Comparison of ENCODE assay signal across 11 cellular contexts in the genomic region with DNA sequence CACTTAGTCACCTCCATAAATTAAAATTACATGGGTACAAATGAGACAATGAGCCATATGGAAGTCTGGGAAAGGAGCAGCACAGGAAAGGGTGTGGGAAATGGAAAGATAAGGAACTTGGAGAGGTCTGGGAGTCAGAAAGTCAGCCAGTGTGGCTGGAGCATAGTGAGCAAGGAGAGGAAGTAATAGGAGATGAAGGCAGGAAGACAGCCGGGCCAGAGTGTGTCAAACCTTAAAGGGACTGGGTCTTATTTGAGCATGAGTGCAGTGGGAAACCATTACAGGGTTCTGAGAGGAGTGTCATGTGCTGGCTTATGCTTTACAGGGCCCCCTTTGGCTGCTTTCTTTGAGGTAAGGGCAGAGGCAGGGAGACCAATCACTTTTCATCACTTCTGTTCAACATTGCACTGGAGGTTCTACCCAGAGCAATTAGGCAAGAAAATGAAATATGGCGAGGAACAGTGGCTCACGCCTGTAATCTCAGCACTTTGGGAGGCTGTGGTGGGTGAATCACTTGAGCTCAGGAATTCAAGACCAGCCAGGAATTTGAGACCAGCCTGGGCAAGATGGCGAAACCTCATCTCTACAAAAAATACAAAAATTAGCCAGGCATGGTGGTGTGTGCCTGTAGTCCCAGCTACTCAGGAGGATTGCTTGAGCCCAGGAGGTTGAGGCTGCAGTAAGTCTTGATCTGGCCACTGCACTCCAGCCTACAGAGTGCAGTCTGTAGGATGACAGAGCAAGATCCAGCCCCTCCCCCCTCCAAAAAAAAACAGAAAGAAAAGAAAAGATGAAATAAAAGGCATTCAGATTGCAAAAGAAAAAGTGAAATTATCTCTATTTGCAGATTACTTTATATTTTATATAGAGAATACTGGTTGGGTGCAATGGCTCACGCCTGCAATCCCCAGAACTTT. TPM values are rescaled to one million over a fixed set of nuclear protein-coding genes. Genes with fewer than 3 reads are reported as not detected.
DNase-seq lines count a peak whose midpoint lies in the region; ATAC-seq, FAIRE-seq and TF ChIP-seq lines count a peak whose summit lies in the region.
"Had no signal": no experiment of that assay in that cellular context is flagged by ENCODE, and none has a peak within 500 bp of the region (broad histone marks: within the 10 kb centered on the region; RNA-seq: fewer than 3 reads in every experiment).

No MANE protein-coding gene starts in this region.

- CTCF ChIA-PET in RWPE1 (lab: Yijun Ruan, JAX): interaction anchor here (0.6 kb wide), 1 partner anchor 9 kb away, joined by 3 read pairs; no protein-coding TSS in a partner anchor

- no peak for ATAC-seq in HG03196 (IDR thresholded peaks at IDR 0.05; ENCODE audit: unreplicated experiment)
- ATAC-seq: stimulated activated naive CD8-positive, alpha-beta T cell treated with anti-CD3 and anti-CD28 coated beads, Interleukin-15, Interleukin-2, amounts not matched to agents 100 U/mL and 50 U/mL, for 24 hours had no signal

- no peaks in the 10 kb centered on the region for H3K79me2 ChIP-seq in trophoblast cell (ENCODE audit: control insufficient read depth, insufficient read depth, low read length, poor library complexity)

- H3K9ac ChIP-seq in trophoblast cell (ENCODE audit: low read length): no peak overlapping the region

- H2AK5ac ChIP-seq in trophoblast cell (ENCODE audit: low read length): no peak overlapping the region

- H2BK120ac ChIP-seq in trophoblast cell (ENCODE audit: insufficient read depth, low read length, poor library complexity): no peak overlapping the region

- H4K12ac ChIP-seq in trophoblast cell (ENCODE audit: low read depth, low read length): no peak overlapping the region

- H3K27me3 ChIP-seq in trophoblast cell (ENCODE audit: insufficient read depth, low read length): no peaks in the 10 kb centered on the region
- H3K27me3 ChIP-seq: adrenal gland had no signal

- no peak for DNase-seq in GM12891 (ENCODE audit: insufficient read length, low spot score)
- no peak for DNase-seq in RWPE1 (ENCODE audit: low spot score)
- peak; percentile 91 for DNase-seq in fibroblast of mammary gland (ENCODE audit: low read depth)
- peak; percentile 81 to 83 for DNase-seq in trophoblast cell
- no peak for DNase-seq in stimulated activated CD4-positive, alpha-beta T cell treated with anti-CD3 and anti-CD28 coated beads, Interleukin-2, amount 100 ng/mL, for 24 hours
- DNase-seq in NCI-H446 treated with DMSO at 0.1 percent for 48 hours (lab: John Stamatoyannopoulos, UW): no peak
- no peak for DNase-seq in NCI-H2107 (lab: John Stamatoyannopoulos, UW)
- DNase-seq: adrenal gland; NK-92 treated with Interleukin-12 subunit alpha and Interleukin-12 subunit beta, amount 100 ng/mL, for 24 hours; stimulated activated naive CD8-positive, alpha-beta T cell treated with anti-CD3 and anti-CD28 coated beads, Interleukin-15, Interleukin-2, amounts not matched to agents 100 U/mL and 50 U/mL, for 24 hours had no signal

- TF ChIP-seq CTCF in RWPE1 (conservative IDR thresholded peaks at IDR 0.05; ENCODE audit: low read depth) (no peak), fibroblast of mammary gland (conservative IDR thresholded peaks at IDR 0.05; ENCODE audit: control insufficient read depth, insufficient read depth, low read depth, low read length) (no peak)

- POLR2A ChIA-PET in RWPE1 (lab: Yijun Ruan, JAX; ENCODE audit: low non-redundant PET): no interaction called here

- TF ChIP-seq POLR2A in GM12891 (IDR thresholded peaks at IDR 0.05; ENCODE audit: low read depth, low read length): no peak

- no peak overlapping the region for H3K18ac ChIP-seq in trophoblast cell (ENCODE audit: low read length)

- H4K91ac ChIP-seq in trophoblast cell (ENCODE audit: low read depth, low read length): no peak overlapping the region

- no peak overlapping the region for H2AFZ ChIP-seq in trophoblast cell (ENCODE audit: insufficient read depth, low read length, poor library complexity)

- no peak overlapping the region for H2BK12ac ChIP-seq in trophoblast cell (ENCODE audit: low read length)

- H3K79me1 ChIP-seq in trophoblast cell (ENCODE audit: low read length): no peaks in the 10 kb centered on the region

- no peak overlapping the region for H3K23ac ChIP-seq in trophoblast cell (ENCODE audit: low read length)

- no peak overlapping the region for H3K4me3 ChIP-seq in fibroblast of mammary gland (ENCODE audit: control insufficient read depth, low read depth, low read length)
- H3K4me3 ChIP-seq in trophoblast cell (ENCODE audit: low read depth, low read length): no peak overlapping the region
- H3K4me3 ChIP-seq: adrenal gland had no signal

- H2BK5ac ChIP-seq in trophoblast cell (ENCODE audit: low read depth, low read length, poor library complexity): no peak overlapping the region

- FAIRE-seq in GM12891 (lab: Jason Lieb, UNC): peak; percentile 48

- peaks cover 8 to 9% of the 10 kb centered on the region in 2 experiments for H3K4me1 ChIP-seq in trophoblast cell (ENCODE audit: control insufficient read depth in 1 of 2, insufficient read depth in 2 of 2, low read length in 2 of 2)
- H3K4me1 ChIP-seq: adrenal gland had no signal

- no peaks in the 10 kb centered on the region for H3K36me3 ChIP-seq in trophoblast cell (ENCODE audit: control insufficient read depth in 1 of 2, insufficient read depth in 2 of 2, low read length in 2 of 2)
- H3K36me3 ChIP-seq: adrenal gland had no signal

- H3K9me3 ChIP-seq in trophoblast cell (ENCODE audit: insufficient read depth, low read depth, low read length): no peaks in the 10 kb centered on the region
- H3K9me3 ChIP-seq: adrenal gland had no signal

- no peak overlapping the region for H3K14ac ChIP-seq in trophoblast cell (ENCODE audit: low read length)

- H3K4me2 ChIP-seq in trophoblast cell (ENCODE audit: low read length): no peak overlapping the region

- no peak overlapping the region for H3K4ac ChIP-seq in trophoblast cell (ENCODE audit: low read depth, low read length)

- H3K27ac ChIP-seq in RWPE1: peak overlapping the region; percentile 77
- no peak overlapping the region for H3K27ac ChIP-seq in trophoblast cell (ENCODE audit: low read depth, low read length)
- H3K27ac ChIP-seq: adrenal gland had no signal

- no CpG with 5 or more reads among the region's 5 CpGs for WGBS in trophoblast cell (ENCODE audit: extremely low coverage, insufficient coverage, insufficient read length)

- no peak overlapping the region for H4K8ac ChIP-seq in trophoblast cell (ENCODE audit: low read depth, low read length)

TF ChIP-seq in GM12891, 5 proteins besides CTCF, POLR2A, EP300 and RAD21:
- no peak for TF ChIP-seq PAX5 (IDR thresholded peaks at IDR 0.05; ENCODE audit: insufficient read depth, low read length, severe bottlenecking)
- TF ChIP-seq SPI1 (IDR thresholded peaks at IDR 0.05; ENCODE audit: low read depth, low read length): no peak
- no peak for TF ChIP-seq POLR2AphosphoS5 (IDR thresholded peaks at IDR 0.05; ENCODE audit: low read depth, low read length)

RNA-seq across cellular contexts. Expression of gene ZMIZ2, which starts 21.0 kb away (rescaled TPM):
- 67.6 TPM for polyA plus RNA-seq in GM12891 (2012; ENCODE audit: low read depth, missing spikeins)
- polyA plus RNA-seq in trophoblast cell (2013): 27.0 and 27.4 TPM in 2 replicates

Comparison
In these comparisons a context has a peak if more than half of its experiments do, and no peak if none do; other contexts are left out.
1. DNase-seq: peak in fibroblast of mammary gland (single experiment) and trophoblast cell (2 of 2); none in GM12891 (single experiment), RWPE1 (single experiment), stimulated activated CD4-positive, alpha-beta T cell treated with anti-CD3 and anti-CD28 coated beads, Interleukin-2, amount 100 ng/mL, for 24 hours (0 of 2), NCI-H446 treated with DMSO at 0.1 percent for 48 hours (single experiment) and NCI-H2107 (single experiment).